10 cellular contexts compared by ENCODE assay signal in the genomic region with DNA sequence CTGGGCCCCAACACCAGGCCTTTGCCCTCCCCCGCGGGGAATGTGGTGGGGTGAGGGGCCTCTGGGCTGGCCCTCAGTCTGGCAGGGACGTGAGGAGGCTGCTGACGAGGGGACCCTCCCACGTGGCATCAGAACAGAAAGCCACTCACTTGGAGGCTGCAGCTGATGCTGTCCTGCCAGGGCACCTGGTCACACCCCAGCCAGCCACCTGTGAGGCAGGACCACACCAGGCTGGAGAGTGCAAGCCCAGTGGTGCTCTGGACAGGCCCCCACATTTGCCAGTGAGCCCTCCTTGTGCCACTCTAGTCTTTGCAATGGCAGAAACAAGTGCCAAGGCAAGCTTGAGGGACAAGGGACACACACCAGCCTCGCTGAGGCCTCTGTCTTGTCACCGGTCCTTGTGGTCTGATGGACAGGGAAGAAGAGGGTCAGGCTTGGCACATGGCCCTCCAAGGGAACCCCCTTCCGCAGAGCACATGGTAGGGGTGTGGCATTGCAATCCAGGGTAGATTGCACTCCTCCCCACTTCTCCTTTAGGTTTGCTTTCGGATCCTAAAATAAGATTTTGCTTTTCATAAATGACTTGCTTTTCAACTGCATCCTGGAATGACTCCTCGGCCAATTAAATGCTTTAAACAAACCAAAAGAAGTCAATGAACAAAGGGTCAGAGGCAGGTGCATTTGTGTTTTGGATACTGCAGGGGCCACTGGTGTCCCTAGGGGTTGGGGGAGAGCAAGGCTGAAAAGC. TPM values are rescaled to one million over a fixed set of nuclear protein-coding genes. Genes with fewer than 3 reads are reported as not detected.
A peak's percentile ranks its signal among the peaks of the same experiment; 100 is the strongest.
DNase-seq lines count a peak whose midpoint lies in the region; ATAC-seq and TF ChIP-seq lines count a peak whose summit lies in the region.
"Had no signal": no experiment of that assay in that cellular context is flagged by ENCODE, and none has a peak within 500 bp of the region (broad histone marks: within the 10 kb centered on the region; RNA-seq: fewer than 3 reads in every experiment).

No MANE protein-coding gene starts in this region.

- CTCF ChIA-PET in Panc1 (lab: Charles Lee): no interaction called here

- no peak overlapping the region for H3K4me3 Mint-ChIP-seq in activated T-cell treated with anti-CD3 and anti-CD28 coated beads, Interleukin-2, amount 50 U/mL, for 24 hours
- H3K4me3 Mint-ChIP-seq in progenitor cell of endocrine pancreas (ENCODE audit: low read depth): no peak overlapping the region

- H3K36me3 Mint-ChIP-seq in activated T-cell treated with anti-CD3 and anti-CD28 coated beads, Interleukin-2, amount 50 U/mL, for 24 hours (ENCODE audit: low read depth): peaks cover 11% of the 10 kb centered on the region
- no peaks in the 10 kb centered on the region for H3K36me3 Mint-ChIP-seq in progenitor cell of endocrine pancreas (ENCODE audit: insufficient read depth)

- POLR2A ChIA-PET in Panc1 (lab: Charles Lee): no interaction called here

- TF ChIP-seq EP300 in ovary (IDR thresholded peaks at IDR 0.05): no peak

- H3K27ac Mint-ChIP-seq in activated T-cell treated with anti-CD3 and anti-CD28 coated beads, Interleukin-2, amount 50 U/mL, for 24 hours: peak overlapping the region; percentile 23
- H3K27ac Mint-ChIP-seq in progenitor cell of endocrine pancreas: peak overlapping the region; percentile 20

- no peak for TF ChIP-seq CTCF in Panc1 (IDR thresholded peaks at IDR 0.05)
- no peak for TF ChIP-seq CTCF in progenitor cell of endocrine pancreas (IDR thresholded peaks at IDR 0.05; ENCODE audit: unreplicated experiment)
- no peak for TF ChIP-seq CTCF in BE2C (IDR thresholded peaks at IDR 0.05; ENCODE audit: low read depth, low read length)
- no peak for TF ChIP-seq CTCF in ovary (IDR thresholded peaks at IDR 0.05)
- TF ChIP-seq CTCF in prostate gland (IDR thresholded peaks at IDR 0.05): no peak

- WGBS in ovary, 3 donors: 88 to 89% (median 89%) methylated on average over 10 of the region's 10 CpGs
- 68% methylated on average over 10 of the region's 10 CpGs for WGBS in prostate gland

- peak; percentile 33 for DNase-seq in activated T-cell treated with anti-CD3 and anti-CD28 coated beads, Interleukin-2, amount 50 U/mL, for 24 hours
- no peak for DNase-seq in activated T-cell treated with anti-CD3 and anti-CD28 coated beads for 4 hours
- no peak for DNase-seq in Panc1 (ENCODE audit: low read depth, low spot score)
- DNase-seq in progenitor cell of endocrine pancreas (ENCODE audit: low spot score, unreplicated experiment): no peak
- DNase-seq in BE2C: no peak
- DNase-seq in ovary: no peak
- DNase-seq in prostate gland (ENCODE audit: low spot score): no peak
- DNase-seq: heart left ventricle had no signal

- in situ Hi-C loops in Panc1 (cut with HindIII; ENCODE audit: low pct_unique_long_range_greater_than_20kb, low sequenced_read_pairs): no loop called here

- intact Hi-C loops in Panc1 (cut with micrococcal nuclease; ENCODE audit: unreplicated experiment) (no loop called here), ovary (cut with DNase I) (no loop called here), prostate gland (cut with DNase I) (no loop called here)

- H3K4me1 ChIP-seq in Panc1 (ENCODE audit: control insufficient read depth, insufficient read depth, low read length) (peaks cover 48% of the 10 kb centered on the region), BE2C (no peaks in the 10 kb centered on the region), ovary (ENCODE audit: insufficient read depth) (peaks cover 2% of the 10 kb centered on the region), prostate gland (replicated peaks) (peaks cover 4% of the 10 kb centered on the region)

- no peaks in the 10 kb centered on the region for H3K27me3 Mint-ChIP-seq in activated T-cell treated with anti-CD3 and anti-CD28 coated beads, Interleukin-2, amount 50 U/mL, for 24 hours
- H3K27me3 Mint-ChIP-seq in progenitor cell of endocrine pancreas: no peaks in the 10 kb centered on the region

- H3K9me3 ChIP-seq in Panc1 (ENCODE audit: control insufficient read depth, insufficient read depth, low read depth, low read length) (no peaks in the 10 kb centered on the region), BE2C (no peaks in the 10 kb centered on the region), ovary (no peaks in the 10 kb centered on the region), prostate gland (no peaks in the 10 kb centered on the region)
- H3K9me3 ChIP-seq: heart left ventricle had no signal

- peaks cover 85% of the 10 kb centered on the region for H3K4me1 Mint-ChIP-seq in activated T-cell treated with anti-CD3 and anti-CD28 coated beads, Interleukin-2, amount 50 U/mL, for 24 hours (ENCODE audit: low read depth)
- peaks cover 49% of the 10 kb centered on the region for H3K4me1 Mint-ChIP-seq in progenitor cell of endocrine pancreas (ENCODE audit: low read depth)

- H3K4me3 ChIP-seq in Panc1 (ENCODE audit: low read depth in 2 of 2, low read length in 2 of 2) (no peak overlapping the region), BE2C (ENCODE audit: low read depth, low read length) (no peak overlapping the region), ovary (no peak overlapping the region), prostate gland (no peak overlapping the region)
- H3K4me3 ChIP-seq: heart left ventricle had no signal

- H3K27ac ChIP-seq in Panc1 (ENCODE audit: low read length) (peak overlapping the region; percentile 23; the same call in 1 of the 2 replicates), ovary (no peak overlapping the region), prostate gland (no peak overlapping the region)
- H3K27ac ChIP-seq: C4-2B had no signal

- no peak for TF ChIP-seq POLR2A in ovary (IDR thresholded peaks at IDR 0.05)
- TF ChIP-seq POLR2A in prostate gland (IDR thresholded peaks at IDR 0.05): no peak

- no TSS peak for BruUV-seq in Panc1 (replicated peaks; lab: Mats Ljungman, UMichigan)

- H3K27me3 ChIP-seq in Panc1 (ENCODE audit: control insufficient read depth, insufficient read depth, low read length): no peaks in the 10 kb centered on the region
- H3K27me3 ChIP-seq in BE2C: no peaks in the 10 kb centered on the region
- H3K27me3 ChIP-seq in ovary: no peaks in the 10 kb centered on the region
- no peaks in the 10 kb centered on the region for H3K27me3 ChIP-seq in prostate gland (replicated peaks; ENCODE audit: insufficient read depth)
- H3K27me3 ChIP-seq: heart left ventricle had no signal

- ATAC-seq in HG02852 (IDR thresholded peaks at IDR 0.05; ENCODE audit: unreplicated experiment) (peak; percentile 54), Panc1 (no peak)

- no peaks in the 10 kb centered on the region for H3K9me3 Mint-ChIP-seq in activated T-cell treated with anti-CD3 and anti-CD28 coated beads, Interleukin-2, amount 50 U/mL, for 24 hours
- H3K9me3 Mint-ChIP-seq in progenitor cell of endocrine pancreas (ENCODE audit: low read depth): no peaks in the 10 kb centered on the region

- H3K36me3 ChIP-seq in Panc1 (ENCODE audit: control insufficient read depth, insufficient read depth, low read length) (no peaks in the 10 kb centered on the region), BE2C (no peaks in the 10 kb centered on the region), ovary (no peaks in the 10 kb centered on the region), prostate gland (no peaks in the 10 kb centered on the region)

RNA-seq across cellular contexts. Expression of gene CCDC88C, which starts 53.7 kb away (rescaled TPM):
- total RNA-seq in Panc1 (2021; ENCODE audit: unreplicated experiment) (21.3 TPM), progenitor cell of endocrine pancreas (78.1 and 85.5 TPM in 2 replicates), ovary (10 to 100 TPM in 1 of 7 donors, 1 to 10 TPM in 6; 2.0 to 17.7 (median 5.1) TPM), prostate gland (10 to 100 TPM; 32.5 to 54.4 TPM)
- 20.1 TPM for polyA plus RNA-seq in Panc1 (2012; ENCODE audit: insufficient read length)
- 23.6 TPM for polyA plus RNA-seq in BE2C (2012; ENCODE audit: insufficient read depth, insufficient read length, low read depth)
- 1 to 10 TPM; 2.3 to 3.1 TPM for polyA plus RNA-seq in ovary
